ENCODE assay signal across 7 cellular contexts in genomic region chr2:46296216-46296839, GRCh38. TPM values are rescaled to one million over a fixed set of nuclear protein-coding genes. Genes with fewer than 3 reads are reported as not detected.
A peak's percentile ranks its signal among the peaks of the same experiment; 100 is the strongest.
DNase-seq lines count a peak whose midpoint lies in the region; ATAC-seq and TF ChIP-seq lines count a peak whose summit lies in the region.

No MANE protein-coding gene starts in this region.

- ATAC-seq in GM21447 (IDR thresholded peaks at IDR 0.05; ENCODE audit: unreplicated experiment), result peak; percentile 10

- no peaks in the 10 kb centered on the region for H3K36me3 ChIP-seq in breast epithelium

- TF ChIP-seq CTCF in breast epithelium (IDR thresholded peaks at IDR 0.05), result no peak

- no peak for TF ChIP-seq POLR2A in breast epithelium (IDR thresholded peaks at IDR 0.05)

- H3K4me1 ChIP-seq in breast epithelium, result no peaks in the 10 kb centered on the region

- peak overlapping the region; percentile 92 to 98 for H3K27ac ChIP-seq in breast epithelium

- intact Hi-C loops in breast epithelium (cut with DNase I; ENCODE audit: low total_unique reads), result no loop called here

- no peaks in the 10 kb centered on the region for H3K9me3 ChIP-seq in breast epithelium

- H3K27me3 ChIP-seq in breast epithelium, result no peaks in the 10 kb centered on the region

- H3K4me3 ChIP-seq in breast epithelium, result peak overlapping the region; percentile 68 to 96 (median 74)

- peak; percentile 57 for DNase-seq in OCI-M1 (lab: John Stamatoyannopoulos, UW)
- peak; percentile 48 to 60 for DNase-seq in breast epithelium (ENCODE audit: low spot score in 2 of 2)
- DNase-seq in islet precursor cell, result peak; percentile 73
- DNase-seq in stimulated activated CD8-positive, alpha-beta memory T cell treated with anti-CD3 and anti-CD28 coated beads, Interleukin-4, amount 100 ng/mL, for 48 hours, result peak; percentile 44
- DNase-seq in NCI-H2029 treated with DMSO at 0.1 percent for 48 hours (lab: John Stamatoyannopoulos, UW), result no peak
- DNase-seq in LoVo (ENCODE audit: low spot score), result no peak

RNA-seq across cellular contexts. Expression of gene EPAS1, which starts 0.9 kb away (rescaled TPM):
- 100 to 1,000 TPM in 2 of 3 donors, 10 to 100 TPM in 1; 92.5 to 274 (median 229) TPM for total RNA-seq in breast epithelium

Comparison
In these comparisons a context has a peak if more than half of its experiments do, and no peak if none do; other contexts are left out.
1. DNase-seq: peak in OCI-M1 (single experiment), breast epithelium (2 of 2), islet precursor cell (single experiment) and stimulated activated CD8-positive, alpha-beta memory T cell treated with anti-CD3 and anti-CD28 coated beads, Interleukin-4, amount 100 ng/mL, for 48 hours (single experiment); none in NCI-H2029 treated with DMSO at 0.1 percent for 48 hours (single experiment) and LoVo (single experiment).